6 cellular contexts compared by ENCODE assay signal in genomic region chr11:65047581-65048422, GRCh38. TPM values are rescaled to one million over a fixed set of nuclear protein-coding genes. Genes with fewer than 3 reads are reported as not detected.
DNase-seq lines count a peak whose midpoint lies in the region; ATAC-seq and FAIRE-seq lines count a peak whose summit lies in the region.

No MANE protein-coding gene starts in this region.

- peaks cover 12% of the 10 kb centered on the region for H3K4me1 Mint-ChIP-seq in T-helper 1 cell treated with Interleukin-12 subunit alpha and Interleukin-12 subunit beta and Interleukin-4 antibody, amounts not matched to agents 30 μg/mL and 1 μg/mL, for 36 hours (ENCODE audit: low read depth)

- peak overlapping the region; percentile 60 for H3K27ac Mint-ChIP-seq in T-helper 1 cell treated with Interleukin-12 subunit alpha and Interleukin-12 subunit beta and Interleukin-4 antibody, amounts not matched to agents 30 μg/mL and 1 μg/mL, for 36 hours

- no peaks in the 10 kb centered on the region for H3K9me3 ChIP-seq in small intestine (ENCODE audit: control insufficient read depth, low read depth)

- H3K27me3 ChIP-seq in small intestine (ENCODE audit: control insufficient read depth in 2 of 2, insufficient read depth in 2 of 2, low read length in 2 of 2), result no peaks in the 10 kb centered on the region

- ATAC-seq in esophagus mucosa (peak; percentile 4), GM21576 (IDR thresholded peaks at IDR 0.05; ENCODE audit: unreplicated experiment) (no peak)

- peak overlapping the region; percentile 22 to 44 for H3K4me3 ChIP-seq in small intestine (ENCODE audit: low read depth in 1 of 2, low read length in 2 of 2)

- H3K27me3 Mint-ChIP-seq in T-helper 1 cell treated with Interleukin-12 subunit alpha and Interleukin-12 subunit beta and Interleukin-4 antibody, amounts not matched to agents 30 μg/mL and 1 μg/mL, for 36 hours (ENCODE audit: low read depth), result peaks cover 7% of the 10 kb centered on the region

- peak overlapping the region; percentile 81 for H3K4me3 Mint-ChIP-seq in T-helper 1 cell treated with Interleukin-12 subunit alpha and Interleukin-12 subunit beta and Interleukin-4 antibody, amounts not matched to agents 30 μg/mL and 1 μg/mL, for 36 hours

- 19 to 54% (median 40%) methylated on average over 43 to 56 of the region's 56 CpGs for WGBS in small intestine, 3 donors

- DNase-seq in small intestine, result no peak
- DNase-seq in posterior vena cava (ENCODE audit: low spot score), result no peak
- DNase-seq in NOMO-1 treated with dmso at 0.1 percent for 144 hours (lab: John Stamatoyannopoulos, UW; ENCODE audit: unreplicated experiment), result no peak

- H3K36me3 ChIP-seq in small intestine (ENCODE audit: control insufficient read depth in 2 of 2, insufficient read depth in 2 of 2, low read length in 2 of 2), result peaks cover 0 to 1% of the 10 kb centered on the region in 2 donors

- FAIRE-seq in small intestine (lab: Jason Lieb, UNC), result no peak

- H3K9me3 Mint-ChIP-seq in T-helper 1 cell treated with Interleukin-12 subunit alpha and Interleukin-12 subunit beta and Interleukin-4 antibody, amounts not matched to agents 30 μg/mL and 1 μg/mL, for 36 hours, result no peaks in the 10 kb centered on the region

- peaks cover 0 to 2% of the 10 kb centered on the region in 2 donors for H3K4me1 ChIP-seq in small intestine (ENCODE audit: control insufficient read depth in 2 of 2, insufficient read depth in 1 of 2, low read depth in 1 of 2, low read length in 1 of 2)

- intact Hi-C loops in posterior vena cava (cut with DNase I), result no loop called here

- peak overlapping the region in 1 of 2 donors; percentile 42 for H3K27ac ChIP-seq in small intestine (ENCODE audit: low read depth in 1 of 2, low read length in 1 of 2)

- H3K36me3 Mint-ChIP-seq in T-helper 1 cell treated with Interleukin-12 subunit alpha and Interleukin-12 subunit beta and Interleukin-4 antibody, amounts not matched to agents 30 μg/mL and 1 μg/mL, for 36 hours (ENCODE audit: low read depth), result peaks cover 16% of the 10 kb centered on the region

RNA-seq across cellular contexts. Expression of gene SAC3D1, which starts 6.8 kb away (rescaled TPM):
- total RNA-seq in esophagus mucosa (11.3 TPM), posterior vena cava (1 to 10 TPM; 5.5 to 5.8 TPM)
- polyA plus RNA-seq in small intestine, result 10 to 100 TPM in 1 of 3 donors, 1 to 10 TPM in 2; 6.9 to 18.1 (median 7.0) TPM

RNA-seq across cellular contexts. Expression of gene NAALADL1, which starts 10.6 kb away (rescaled TPM):
- 2.7 TPM for total RNA-seq in esophagus mucosa
- 100 to 1,000 TPM in 2 of 3 donors, 10 to 100 TPM in 1; 35.4 to 436 (median 173) TPM for polyA plus RNA-seq in small intestine
- 10 to 100 TPM; 15.4 to 18.6 TPM for total RNA-seq in posterior vena cava

RNA-seq across cellular contexts. Expression of gene SNX15, which starts 20.6 kb away (rescaled TPM):
- total RNA-seq in esophagus mucosa (12.2 TPM), posterior vena cava (10 to 100 TPM; 17.4 to 21.1 TPM)
- 10 to 100 TPM; 23.2 to 37.3 (median 24.6) TPM for polyA plus RNA-seq in small intestine

RNA-seq across cellular contexts. Expression of gene ARL2, which starts 33.8 kb away (rescaled TPM):
- 43.9 TPM for total RNA-seq in esophagus mucosa
- polyA plus RNA-seq in small intestine, result 100 to 1,000 TPM in 1 of 3 donors, 10 to 100 TPM in 2; 72.0 to 121 (median 84.0) TPM
- 10 to 100 TPM; 81.9 to 88.2 TPM for total RNA-seq in posterior vena cava

RNA-seq across cellular contexts. Expression of gene CDCA5, which starts 36.0 kb away (rescaled TPM):
- total RNA-seq in esophagus mucosa, result 14.1 TPM
- 10 to 100 TPM in 1 of 3 donors, 1 to 10 TPM in 1, under 1 TPM in 1; 0.54 to 19.3 (median 4.2) TPM for polyA plus RNA-seq in small intestine
- 1 to 10 TPM in 1 of 2 donors, under 1 TPM in 1; 0.67 to 1.6 TPM for total RNA-seq in posterior vena cava
